Comparison of ENCODE assay signal across 17 cellular contexts in the genomic region with DNA sequence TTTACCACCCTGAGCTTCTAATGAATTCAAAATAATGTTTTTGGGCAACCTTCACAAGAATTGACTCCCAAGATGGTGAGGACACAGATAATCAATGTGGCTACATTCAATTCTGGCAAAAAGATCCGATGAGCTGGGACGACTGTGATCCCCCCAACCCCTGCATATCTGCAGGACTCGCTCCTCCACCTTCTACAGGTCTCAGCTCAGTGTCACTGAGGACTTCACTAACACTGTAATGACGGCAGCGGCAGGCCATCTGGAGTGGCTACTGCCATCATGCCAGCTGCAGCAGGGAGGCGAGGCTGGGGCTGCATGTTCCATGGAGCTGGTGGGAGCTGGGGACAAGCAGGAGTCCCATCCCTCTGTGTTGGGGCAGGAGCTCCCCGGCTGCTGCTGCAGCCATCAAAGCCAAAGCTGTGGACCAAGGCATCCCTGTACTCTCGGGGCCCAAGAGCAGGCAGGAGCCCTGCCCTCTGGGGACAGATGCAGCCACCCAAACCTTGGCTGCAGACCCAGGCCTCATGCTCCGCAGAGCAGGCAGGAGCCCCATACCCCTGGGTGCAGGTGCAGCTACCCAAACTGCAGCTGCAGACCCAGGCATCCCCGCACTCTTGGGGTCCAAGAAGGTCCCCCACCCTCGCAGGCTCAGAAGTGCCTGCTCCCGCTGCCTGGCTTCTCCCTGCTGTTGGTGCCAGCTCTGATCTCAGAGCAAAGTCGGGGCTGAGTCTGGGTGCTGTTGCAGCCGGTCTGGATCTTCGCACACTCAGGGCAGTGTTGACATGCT. TPM values are rescaled to one million over a fixed set of nuclear protein-coding genes. Genes with fewer than 3 reads are reported as not detected.
DNase-seq lines count a peak whose midpoint lies in the region; ATAC-seq, FAIRE-seq and TF ChIP-seq lines count a peak whose summit lies in the region.
"Had no signal": no experiment of that assay in that cellular context is flagged by ENCODE, and none has a peak within 500 bp of the region (broad histone marks: within the 10 kb centered on the region; RNA-seq: fewer than 3 reads in every experiment).

No MANE protein-coding gene starts in this region.

- H3K27me3 Mint-ChIP-seq in WTC11 (ENCODE audit: low read depth): no peaks in the 10 kb centered on the region; the same call in 1 of the 2 replicates

- no peak for TF ChIP-seq POLR2A in GM12891 (IDR thresholded peaks at IDR 0.05; ENCODE audit: low read depth, low read length)

- CTCF ChIA-PET in WTC11 (lab: Charles Lee): interaction anchor here (0.9 to 4.1 kb wide), 12 partner anchors 9 to 354 kb away, joined by 3 to 37 read pairs (median 5); partner anchors contain the start of gene DHRS3

- no peaks in the 10 kb centered on the region; the same call in 1 of the 2 replicates for H3K9me3 Mint-ChIP-seq in WTC11

- TF ChIP-seq CTCF in WTC11 (IDR thresholded peaks at IDR 0.05): no peak

- H3K4me3 Mint-ChIP-seq in WTC11: 0 out of 2 replicates have a peak overlapping the region, but pooled peaks have one; percentile 7

- peak; percentile 6 for ATAC-seq in WTC11
- ATAC-seq in GM21390 (IDR thresholded peaks at IDR 0.05; ENCODE audit: unreplicated experiment): no peak
- ATAC-seq: HCT116, Right ventricle myocardium inferior had no signal

- peaks cover 63% of the 10 kb centered on the region for H3K4me1 Mint-ChIP-seq in WTC11

- H3K27ac Mint-ChIP-seq in WTC11: peak overlapping the region; percentile 94

- DNase-seq in NCI-H82 (lab: John Stamatoyannopoulos, UW) (peak; percentile 40), NCI-H82 treated with DMSO at 0.1 percent for 48 hours (lab: John Stamatoyannopoulos, UW; ENCODE audit: unreplicated experiment) (no peak), WTC11 (ENCODE audit: low spot score) (no peak), iPS-NIHi7 (ENCODE audit: extremely low spot score) (peak; percentile 1), GM12891 (ENCODE audit: insufficient read length, low spot score) (no peak)
- DNase-seq in effector CD4-positive, alpha-beta T cell: no peak
- DNase-seq in activated CD4-positive, alpha-beta T cell treated with anti-CD3 and anti-CD28 coated beads for 4 hours: no peak
- DNase-seq: Calu3, NCI-H1930, SK-N-SH had no signal

- FAIRE-seq in GM12891 (lab: Jason Lieb, UNC): no peak
- FAIRE-seq: A549, GM18507 had no signal

- POLR2A ChIA-PET in WTC11 (lab: Charles Lee): interaction anchor here (0.8 to 1.6 kb wide), 6 partner anchors 10 to 29 kb away, joined by 3 to 5 read pairs (median 4); partner anchors contain the start of genes AADACL4 and DHRS3

- H3K36me3 Mint-ChIP-seq in WTC11: no peaks in the 10 kb centered on the region

TF ChIP-seq in WTC11, 78 proteins besides CTCF, POLR2A, EP300 and RAD21:
- TF ChIP-seq HMGA2 (CRISPR knock-in tag; IDR thresholded peaks at IDR 0.05) (no peak), PREB (CRISPR knock-in tag; IDR thresholded peaks at IDR 0.05; ENCODE audit: borderline replicate concordance) (no peak), ZNF671 (CRISPR knock-in tag; IDR thresholded peaks at IDR 0.05) (no peak), ZSCAN18 (CRISPR knock-in tag; IDR thresholded peaks at IDR 0.05) (no peak), ZNF396 (CRISPR knock-in tag; IDR thresholded peaks at IDR 0.05; ENCODE audit: borderline replicate concordance) (no peak)

TF ChIP-seq in GM12891, 5 proteins besides CTCF, POLR2A, EP300 and RAD21:
- TF ChIP-seq POU2F2 (IDR thresholded peaks at IDR 0.05; ENCODE audit: low read depth, low read length): no peak
- TF ChIP-seq PAX5 (IDR thresholded peaks at IDR 0.05; ENCODE audit: insufficient read depth, low read length, severe bottlenecking): no peak
- no peak for TF ChIP-seq SPI1 (IDR thresholded peaks at IDR 0.05; ENCODE audit: low read depth, low read length)
- TF ChIP-seq POLR2AphosphoS5 (IDR thresholded peaks at IDR 0.05; ENCODE audit: low read depth, low read length): no peak
- no peak for TF ChIP-seq TAF1 (IDR thresholded peaks at IDR 0.05; ENCODE audit: low read depth, low read length)
TF ChIP-seq in GM12891: peak in this region for 0.

RNA-seq across cellular contexts. Expression of gene DHRS3, which starts 12.2 kb away (rescaled TPM):
- total RNA-seq in WTC11 (2021): 37.6 to 37.9 TPM (median 37.7 TPM) in 3 replicates
- polyA plus RNA-seq in GM12891 (2012; ENCODE audit: low read depth, missing spikeins): 0.62 TPM
- total RNA-seq: HT1080 had no signal

RNA-seq across cellular contexts. Expression of gene AADACL4, which starts 13.7 kb away (rescaled TPM):
- 0.11 TPM in 1 of 3 replicates, not detected in the others for total RNA-seq in WTC11 (2021)
- not detected for polyA plus RNA-seq in GM12891 (2012; ENCODE audit: low read depth, missing spikeins)
- total RNA-seq: Calu3, HT1080, MCF 10A, Right ventricle myocardium inferior had no signal
- polyA plus RNA-seq: A549 had no signal

Comparison
In these comparisons a context has a peak if more than half of its experiments do, and no peak if none do; other contexts are left out.
1. DNase-seq: peak in NCI-H82 (single experiment) and iPS-NIHi7 (single experiment); none in NCI-H82 treated with DMSO at 0.1 percent for 48 hours (single experiment), WTC11 (single experiment), effector CD4-positive, alpha-beta T cell (single experiment), GM12891 (single experiment) and activated CD4-positive, alpha-beta T cell treated with anti-CD3 and anti-CD28 coated beads for 4 hours (0 of 2).